Comparison of ENCODE assay signal across 27 cellular contexts in genomic region chr1:117553468-117553867, GRCh38. TPM values are rescaled to one million over a fixed set of nuclear protein-coding genes. Genes with fewer than 3 reads are reported as not detected.
"Had no signal": no experiment of that assay in that cellular context is flagged by ENCODE, and none has a peak within 500 bp of the region (broad histone marks: within the 10 kb centered on the region; RNA-seq: fewer than 3 reads in every experiment).

No MANE protein-coding gene starts in this region.

- H3K36me3 ChIP-seq: colonic mucosa, esophagus squamous epithelium, gastrocnemius medialis, heart right ventricle, left lung, lower lobe of right lung had no signal

- H3K27ac ChIP-seq: colonic mucosa, epithelial cell of prostate, esophagus squamous epithelium, gastrocnemius medialis, heart right ventricle, left lung, lower lobe of right lung had no signal

- H3K9me3 ChIP-seq: colonic mucosa, esophagus squamous epithelium, gastrocnemius medialis, heart right ventricle, left lung, lower lobe of right lung, mucosa of descending colon had no signal

- FAIRE-seq: endometrium, islet of Langerhans, keratinocyte had no signal

- H3K4me1 ChIP-seq: colonic mucosa, esophagus squamous epithelium, gastrocnemius medialis, heart right ventricle, left lung, lower lobe of right lung had no signal

- DNase-seq: colonic mucosa; cortex of kidney; effector CD8-positive, alpha-beta T cell; effector memory CD8-positive, alpha-beta T cell; endodermal cell; erythroblast; esophagus squamous epithelium; foreskin fibroblast; foreskin melanocyte; gastrocnemius medialis; glutamatergic neuron; head of caudate nucleus; heart right ventricle; hippocampal formation; left cardiac atrium; left lung; left ventricle myocardium superior; lower lobe of right lung; mesenchymal stem cell; mucosa of descending colon; naive B cell had no signal

- H3K4me3 ChIP-seq: colonic mucosa, esophagus squamous epithelium, gastrocnemius medialis, heart right ventricle, left lung, lower lobe of right lung, mucosa of descending colon had no signal

- H3K27me3 ChIP-seq: colonic mucosa, esophagus squamous epithelium, gastrocnemius medialis, heart right ventricle, left lung had no signal

- ATAC-seq: effector memory CD8-positive, alpha-beta T cell; esophagus mucosa; gastrocnemius medialis; heart right ventricle; left cardiac atrium; left lung; left ventricle myocardium superior; lower lobe of right lung; mucosa of descending colon had no signal

RNA-seq across cellular contexts. Expression of gene TENT5C, which starts 52.4 kb away (rescaled TPM):
- total RNA-seq: myocyte had no signal
